ENCODE assay signal across 1 cellular context in genomic region chr4:6362896-6363295, GRCh38.
A peak's percentile ranks its signal among the peaks of the same experiment; 100 is the strongest.
TF ChIP-seq lines count a peak whose summit lies in the region.

No MANE protein-coding gene starts in this region.

TF ChIP-seq in K562, 482 proteins besides CTCF, POLR2A, EP300 and RAD21 (continued from another document and continues in another):
- TF ChIP-seq ZNF146 (CRISPR knock-in tag; IDR thresholded peaks at IDR 0.05; ENCODE audit: unreplicated experiment) (no peak), BRF1 (IDR thresholded peaks at IDR 0.05; ENCODE audit: borderline replicate concordance, extremely low read depth, insufficient read length) (no peak), CREM (IDR thresholded peaks at IDR 0.05; ENCODE audit: low read depth) (peak; percentile 68; the same call in 1 of the 2 replicates), TAL1 (IDR thresholded peaks at IDR 0.05) (no peak), GATAD2B (IDR thresholded peaks at IDR 0.05; ENCODE audit: borderline replicate concordance) (no peak), STAG1 (CRISPR knock-in tag; IDR thresholded peaks at IDR 0.05; ENCODE audit: borderline replicate concordance) (peak; percentile 28; the same call in 1 of the 2 replicates), MTA3 (IDR thresholded peaks at IDR 0.05; ENCODE audit: borderline replicate concordance) (no peak), ZNF274 (IDR thresholded peaks at IDR 0.05; ENCODE audit: borderline replicate concordance, low read depth, low read length) (no peak), BRD9 (IDR thresholded peaks at IDR 0.05; ENCODE audit: low read depth, partially characterized antibody) (no peak), AFF1 (IDR thresholded peaks at IDR 0.05; ENCODE audit: low read depth in 1 of 2, partially characterized antibody in 2 of 2) (peak in 1 of 2 experiments; percentile 90), ELF1 (tag; IDR thresholded peaks at IDR 0.05) (no peak), SMARCB1 (IDR thresholded peaks at IDR 0.05; ENCODE audit: insufficient read length, low read depth) (no peak), KDM4B (IDR thresholded peaks at IDR 0.05; ENCODE audit: borderline replicate concordance in 2 of 2, low read depth in 1 of 2) (no peak), MTA1 (IDR thresholded peaks at IDR 0.05; ENCODE audit: borderline replicate concordance) (no peak), TFE3 (CRISPR knock-in tag; IDR thresholded peaks at IDR 0.05) (no peak), ZNF23 (CRISPR knock-in tag; IDR thresholded peaks at IDR 0.05) (no peak), LEF1 (IDR thresholded peaks at IDR 0.05) (no peak), CEBPB (tag; IDR thresholded peaks at IDR 0.05) (no peak), CC2D1A (IDR thresholded peaks at IDR 0.05) (no peak), RBM17 (IDR thresholded peaks at IDR 0.05; ENCODE audit: borderline replicate concordance, low read depth, low read length) (no peak), NFXL1 (CRISPR knock-in tag; IDR thresholded peaks at IDR 0.05) (no peak), STAT5B (CRISPR knock-in tag; IDR thresholded peaks at IDR 0.05) (no peak), WHSC1 (IDR thresholded peaks at IDR 0.05; ENCODE audit: low read length) (no peak), XRCC3 (IDR thresholded peaks at IDR 0.05) (no peak), RBM25 (IDR thresholded peaks at IDR 0.05; ENCODE audit: low read depth, low read length, severe bottlenecking) (no peak), ZNF239 (CRISPR knock-in tag; IDR thresholded peaks at IDR 0.05) (no peak), HDAC3 (IDR thresholded peaks at IDR 0.05; ENCODE audit: borderline replicate concordance, partially characterized antibody) (no peak), ETV1 (tag; conservative IDR thresholded peaks at IDR 0.05; ENCODE audit: low read depth) (no peak), DNMT1 (IDR thresholded peaks at IDR 0.05) (no peak), TCF7L2 (IDR thresholded peaks at IDR 0.05; ENCODE audit: low read depth, low read length) (no peak), SUPT5H (IDR thresholded peaks at IDR 0.05) (no peak), NR2C2 (CRISPR knock-in tag; IDR thresholded peaks at IDR 0.05) (peak; percentile 77), NR2C2 (tag; IDR thresholded peaks at IDR 0.05) (no peak), RBM39 (optimal IDR thresholded peaks at IDR 0.05; ENCODE audit: low read depth, low read length) (no peak), ZNF695 (CRISPR knock-in tag; IDR thresholded peaks at IDR 0.05) (no peak), TRIM28 (IDR thresholded peaks at IDR 0.05) (no peak), ZNF311 (CRISPR knock-in tag; IDR thresholded peaks at IDR 0.05) (0 out of 2 replicates have a peak, but pooled peaks have one; percentile 18), SETDB1 (IDR thresholded peaks at IDR 0.05; ENCODE audit: low read length) (no peak), STAT6 (CRISPR knock-in tag; IDR thresholded peaks at IDR 0.05) (no peak), RBM14 (IDR thresholded peaks at IDR 0.05; ENCODE audit: borderline replicate concordance, insufficient read depth, low read depth, low read length) (no peak), SAFB2 (IDR thresholded peaks at IDR 0.05; ENCODE audit: borderline replicate concordance, low read depth, low read length, severe bottlenecking) (no peak), RAD51 (IDR thresholded peaks at IDR 0.05; ENCODE audit: borderline replicate concordance, low read depth) (no peak), TCF3 (CRISPR knock-in tag; IDR thresholded peaks at IDR 0.05) (no peak), HLTF (IDR thresholded peaks at IDR 0.05) (no peak), GABPB1 (CRISPR knock-in tag; IDR thresholded peaks at IDR 0.05) (peak; percentile 23; the same call in 1 of the 2 replicates)
- TF ChIP-seq, protein P1, sequence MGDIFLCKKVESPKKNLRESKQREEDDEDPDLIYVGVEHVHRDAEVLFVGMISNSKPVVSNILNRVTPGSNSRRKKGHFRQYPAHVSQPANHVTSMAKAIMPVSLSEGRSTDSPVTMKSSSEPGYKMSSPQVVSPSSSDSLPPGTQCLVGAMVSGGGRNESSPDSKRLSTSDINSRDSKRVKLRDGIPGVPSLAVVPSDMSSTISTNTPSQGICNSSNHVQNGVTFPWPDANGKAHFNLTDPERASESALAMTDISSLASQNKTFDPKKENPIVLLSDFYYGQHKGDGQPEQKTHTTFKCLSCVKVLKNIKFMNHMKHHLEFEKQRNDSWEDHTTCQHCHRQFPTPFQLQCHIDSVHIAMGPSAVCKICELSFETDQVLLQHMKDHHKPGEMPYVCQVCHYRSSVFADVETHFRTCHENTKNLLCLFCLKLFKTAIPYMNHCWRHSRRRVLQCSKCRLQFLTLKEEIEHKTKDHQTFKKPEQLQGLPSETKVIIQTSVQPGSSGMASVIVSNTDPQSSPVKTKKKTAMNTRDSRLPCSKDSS (IDR thresholded peaks at IDR 0.05; ENCODE audit: low read depth, partially characterized antibody), result no peak
- TF ChIP-seq, protein P2, sequence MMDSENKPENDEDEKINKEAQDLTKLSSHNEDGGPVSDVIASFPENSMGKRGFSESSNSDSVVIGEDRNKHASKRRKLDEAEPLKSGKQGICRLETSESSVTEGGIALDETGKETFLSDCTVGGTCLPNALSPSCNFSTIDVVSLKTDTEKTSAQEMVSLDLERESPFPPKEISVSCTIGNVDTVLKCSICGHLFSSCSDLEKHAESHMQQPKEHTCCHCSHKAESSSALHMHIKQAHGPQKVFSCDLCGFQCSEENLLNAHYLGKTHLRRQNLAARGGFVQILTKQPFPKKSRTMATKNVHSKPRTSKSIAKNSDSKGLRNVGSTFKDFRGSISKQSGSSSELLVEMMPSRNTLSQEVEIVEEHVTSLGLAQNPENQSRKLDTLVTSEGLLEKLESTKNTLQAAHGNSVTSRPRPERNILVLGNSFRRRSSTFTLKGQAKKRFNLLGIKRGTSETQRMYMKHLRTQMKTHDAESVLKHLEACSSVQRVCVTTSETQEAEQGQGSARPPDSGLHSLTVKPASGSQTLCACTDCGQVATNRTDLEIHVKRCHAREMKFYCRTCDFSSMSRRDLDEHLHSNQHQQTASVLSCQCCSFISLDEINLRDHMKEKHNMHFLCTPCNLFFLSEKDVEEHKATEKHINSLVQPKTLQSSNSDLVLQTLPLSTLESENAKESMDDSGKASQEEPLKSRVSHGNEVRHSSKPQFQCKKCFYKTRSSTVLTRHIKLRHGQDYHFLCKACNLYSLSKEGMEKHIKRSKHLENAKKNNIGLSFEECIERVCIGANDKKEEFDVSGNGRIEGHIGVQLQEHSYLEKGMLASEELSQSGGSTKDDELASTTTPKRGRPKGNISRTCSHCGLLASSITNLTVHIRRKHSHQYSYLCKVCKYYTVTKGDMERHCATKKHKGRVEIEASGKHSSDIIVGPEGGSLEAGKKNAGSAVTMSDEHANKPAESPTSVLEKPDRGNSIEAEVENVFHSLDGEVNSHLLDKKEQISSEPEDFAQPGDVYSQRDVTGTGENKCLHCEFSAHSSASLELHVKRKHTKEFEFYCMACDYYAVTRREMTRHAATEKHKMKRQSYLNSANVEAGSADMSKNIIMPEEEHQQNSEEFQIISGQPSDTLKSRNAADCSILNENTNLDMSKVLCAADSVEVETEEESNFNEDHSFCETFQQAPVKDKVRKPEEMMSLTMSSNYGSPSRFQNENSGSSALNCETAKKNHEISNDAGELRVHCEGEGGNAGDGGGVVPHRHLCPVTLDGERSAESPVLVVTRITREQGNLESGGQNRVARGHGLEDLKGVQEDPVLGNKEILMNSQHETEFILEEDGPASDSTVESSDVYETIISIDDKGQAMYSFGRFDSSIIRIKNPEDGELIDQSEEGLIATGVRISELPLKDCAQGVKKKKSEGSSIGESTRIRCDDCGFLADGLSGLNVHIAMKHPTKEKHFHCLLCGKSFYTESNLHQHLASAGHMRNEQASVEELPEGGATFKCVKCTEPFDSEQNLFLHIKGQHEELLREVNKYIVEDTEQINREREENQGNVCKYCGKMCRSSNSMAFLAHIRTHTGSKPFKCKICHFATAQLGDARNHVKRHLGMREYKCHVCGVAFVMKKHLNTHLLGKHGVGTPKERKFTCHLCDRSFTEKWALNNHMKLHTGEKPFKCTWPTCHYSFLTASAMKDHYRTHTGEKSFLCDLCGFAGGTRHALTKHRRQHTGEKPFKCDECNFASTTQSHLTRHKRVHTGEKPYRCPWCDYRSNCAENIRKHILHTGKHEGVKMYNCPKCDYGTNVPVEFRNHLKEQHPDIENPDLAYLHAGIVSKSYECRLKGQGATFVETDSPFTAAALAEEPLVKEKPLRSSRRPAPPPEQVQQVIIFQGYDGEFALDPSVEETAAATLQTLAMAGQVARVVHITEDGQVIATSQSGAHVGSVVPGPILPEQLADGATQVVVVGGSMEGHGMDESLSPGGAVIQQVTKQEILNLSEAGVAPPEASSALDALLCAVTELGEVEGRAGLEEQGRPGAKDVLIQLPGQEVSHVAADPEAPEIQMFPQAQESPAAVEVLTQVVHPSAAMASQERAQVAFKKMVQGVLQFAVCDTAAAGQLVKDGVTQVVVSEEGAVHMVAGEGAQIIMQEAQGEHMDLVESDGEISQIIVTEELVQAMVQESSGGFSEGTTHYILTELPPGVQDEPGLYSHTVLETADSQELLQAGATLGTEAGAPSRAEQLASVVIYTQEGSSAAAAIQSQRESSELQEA (IDR thresholded peaks at IDR 0.05; ENCODE audit: low read depth), result no peak
- TF ChIP-seq, protein P3, sequence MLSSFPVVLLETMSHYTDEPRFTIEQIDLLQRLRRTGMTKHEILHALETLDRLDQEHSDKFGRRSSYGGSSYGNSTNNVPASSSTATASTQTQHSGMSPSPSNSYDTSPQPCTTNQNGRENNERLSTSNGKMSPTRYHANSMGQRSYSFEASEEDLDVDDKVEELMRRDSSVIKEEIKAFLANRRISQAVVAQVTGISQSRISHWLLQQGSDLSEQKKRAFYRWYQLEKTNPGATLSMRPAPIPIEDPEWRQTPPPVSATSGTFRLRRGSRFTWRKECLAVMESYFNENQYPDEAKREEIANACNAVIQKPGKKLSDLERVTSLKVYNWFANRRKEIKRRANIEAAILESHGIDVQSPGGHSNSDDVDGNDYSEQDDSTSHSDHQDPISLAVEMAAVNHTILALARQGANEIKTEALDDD (IDR thresholded peaks at IDR 0.05), result no peak
- TF ChIP-seq, protein P4, sequence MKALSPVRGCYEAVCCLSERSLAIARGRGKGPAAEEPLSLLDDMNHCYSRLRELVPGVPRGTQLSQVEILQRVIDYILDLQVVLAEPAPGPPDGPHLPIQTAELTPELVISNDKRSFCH (CRISPR knock-in tag; IDR thresholded peaks at IDR 0.05), result no peak
- TF ChIP-seq, protein P4 (tag; IDR thresholded peaks at IDR 0.05), result no peak
